ENCODE assay signal across 15 cellular contexts in genomic region chr5:126274819-126275218, GRCh38.
DNase-seq lines count a peak whose midpoint lies in the region; FAIRE-seq and TF ChIP-seq lines count a peak whose summit lies in the region.
"Had no signal": no experiment of that assay in that cellular context is flagged by ENCODE, and none has a peak within 500 bp of the region (broad histone marks: within the 10 kb centered on the region; RNA-seq: fewer than 3 reads in every experiment).

No MANE protein-coding gene starts in this region.

- no peaks in the 10 kb centered on the region for H3K36me3 Mint-ChIP-seq in chondrocyte (ENCODE audit: low read depth)
- H3K36me3 Mint-ChIP-seq: CD14-positive monocyte; CD8-positive, alpha-beta memory T cell had no signal

- H2AFZ ChIP-seq in SK-N-SH (ENCODE audit: low read depth), result no peak overlapping the region

- intact Hi-C loops in kidney (cut with DNase I), result no loop called here

- H3K27ac Mint-ChIP-seq in chondrocyte (ENCODE audit: unreplicated experiment), result no peak overlapping the region
- H3K27ac Mint-ChIP-seq: CD14-positive monocyte; CD8-positive, alpha-beta memory T cell had no signal

- peaks cover 0 to 6% of the 10 kb centered on the region in 2 experiments; a peak in 2 of 4 replicates for H3K4me1 ChIP-seq in SK-N-SH (ENCODE audit: control insufficient read depth in 1 of 2, insufficient read depth in 2 of 2, low read depth in 1 of 2, low read length in 1 of 2)
- no peaks in the 10 kb centered on the region for H3K4me1 ChIP-seq in kidney (ENCODE audit: control insufficient read depth in 1 of 2, insufficient read depth in 1 of 2, low read depth in 1 of 2, low read length in 2 of 2)
- H3K4me1 ChIP-seq: HAP-1 had no signal

- WGBS in SK-N-SH (ENCODE audit: low lambda C conversion rate), result 38% methylated on average over 4 of the region's 4 CpGs

- H3K27me3 ChIP-seq in SK-N-SH (ENCODE audit: insufficient read depth), result no peaks in the 10 kb centered on the region

- DNase-seq in NCI-H2081 (lab: John Stamatoyannopoulos, UW), result peak; percentile 41 to 53
- DNase-seq in NCI-H2081 treated with DMSO at 0.1 percent for 48 hours (lab: John Stamatoyannopoulos, UW), result no peak
- no peak for DNase-seq in SK-N-SH
- peak; percentile 3 for DNase-seq in fibroblast of the aortic adventitia (ENCODE audit: low read depth)
- DNase-seq in NCI-H146 treated with DMSO at 0.1 percent for 48 hours (lab: John Stamatoyannopoulos, UW; ENCODE audit: unreplicated experiment), result no peak
- no peak for DNase-seq in kidney
- DNase-seq in chondrocyte (ENCODE audit: low spot score), result no peak
- DNase-seq: CD8-positive, alpha-beta memory T cell; DMS53; GF-D8 had no signal

- H4K20me1 ChIP-seq in SK-N-SH (ENCODE audit: insufficient read depth), result no peaks in the 10 kb centered on the region

- no peaks in the 10 kb centered on the region for H3K9me3 Mint-ChIP-seq in chondrocyte (ENCODE audit: low read depth)

- no peak overlapping the region for H3K4me3 Mint-ChIP-seq in chondrocyte (ENCODE audit: unreplicated experiment)
- H3K4me3 Mint-ChIP-seq: CD14-positive monocyte; CD8-positive, alpha-beta memory T cell had no signal

- TF ChIP-seq CTCF in SK-N-SH (IDR thresholded peaks at IDR 0.05), result no peak
- no peak for TF ChIP-seq CTCF in fibroblast of the aortic adventitia (IDR thresholded peaks at IDR 0.05; ENCODE audit: insufficient read depth, low read length)
- no peak for TF ChIP-seq CTCF in kidney (IDR thresholded peaks at IDR 0.05; ENCODE audit: borderline replicate concordance, extremely low read depth, insufficient read depth)
- TF ChIP-seq CTCF in chondrocyte (IDR thresholded peaks at IDR 0.05), result no peak

- H3K4me1 Mint-ChIP-seq in chondrocyte (ENCODE audit: low read depth), result peaks cover 12% of the 10 kb centered on the region
- H3K4me1 Mint-ChIP-seq: CD14-positive monocyte; CD8-positive, alpha-beta memory T cell had no signal

- peak overlapping the region in 1 of 2 experiments; percentile 72; a peak in 1 of 4 replicates for H3K27ac ChIP-seq in SK-N-SH (ENCODE audit: low read depth in 2 of 2, low read length in 1 of 2)
- no peak overlapping the region for H3K27ac ChIP-seq in kidney (ENCODE audit: low read depth in 2 of 2, low read length in 2 of 2)
- H3K27ac ChIP-seq: 22Rv1, HL-60 had no signal

- H3K9me3 ChIP-seq in SK-N-SH, result no peaks in the 10 kb centered on the region
- H3K9me3 ChIP-seq in kidney (ENCODE audit: control insufficient read depth in 1 of 2, low read length in 2 of 2), result peaks cover 0 to 3% of the 10 kb centered on the region in 2 donors
- H3K9me3 ChIP-seq: HAP-1 had no signal

- no peaks in the 10 kb centered on the region for H3K27me3 Mint-ChIP-seq in chondrocyte (ENCODE audit: low read depth)

- no peak for TF ChIP-seq EP300 in SK-N-SH (IDR thresholded peaks at IDR 0.05; ENCODE audit: borderline replicate concordance in 1 of 2, low read depth in 1 of 2, low read length in 1 of 2)

- POLR2A ChIA-PET in SK-N-SH (lab: Yijun Ruan, JAX), result no interaction called here

- CTCF ChIA-PET in SK-N-SH (lab: Yijun Ruan, JAX), result interaction anchor here (1.3 kb wide), 1 partner anchor 8 kb away, joined by 3 read pairs; no protein-coding TSS in a partner anchor

- H3K4me3 ChIP-seq in SK-N-SH (ENCODE audit: low read depth in 2 of 2, low read length in 1 of 2) (no peak overlapping the region), fibroblast of the aortic adventitia (ENCODE audit: low read depth, low read length) (no peak overlapping the region), kidney (ENCODE audit: low read length in 2 of 2) (no peak overlapping the region)
- H3K4me3 ChIP-seq: HAP-1 had no signal

- H3K36me3 ChIP-seq in SK-N-SH (replicated peaks in 1 of 2; ENCODE audit: control insufficient read depth in 1 of 2, insufficient read depth in 2 of 2, low read length in 1 of 2) (no peaks in the 10 kb centered on the region), kidney (ENCODE audit: control insufficient read depth in 1 of 2, insufficient read depth in 2 of 2, low read length in 2 of 2) (no peaks in the 10 kb centered on the region)
- H3K36me3 ChIP-seq: HAP-1 had no signal

- no peaks in the 10 kb centered on the region for H3F3A ChIP-seq in SK-N-SH (replicated peaks; ENCODE audit: insufficient read depth)

- no peaks in the 10 kb centered on the region for H3K9me2 ChIP-seq in SK-N-SH

- H3K9ac ChIP-seq in SK-N-SH, result no peak overlapping the region
- H3K9ac ChIP-seq in kidney (ENCODE audit: low read length in 2 of 2), result no peak overlapping the region

- FAIRE-seq in kidney (lab: Jason Lieb, UNC), result no peak
- FAIRE-seq: H1 had no signal

- no peak for TF ChIP-seq RAD21 in SK-N-SH (IDR thresholded peaks at IDR 0.05; ENCODE audit: low read length)

- no peak overlapping the region for H3K4me2 ChIP-seq in SK-N-SH

- no peaks in the 10 kb centered on the region for H3K79me2 ChIP-seq in SK-N-SH (ENCODE audit: insufficient read depth)

TF ChIP-seq in SK-N-SH, 30 proteins besides CTCF, POLR2A, EP300 and RAD21:
- no peak for TF ChIP-seq GABPA (IDR thresholded peaks at IDR 0.05; ENCODE audit: low read depth)
- TF ChIP-seq GATA2 (CRISPR knock-in tag; IDR thresholded peaks at IDR 0.05), result no peak
- peak; percentile 29; the same call in 1 of the 2 replicates for TF ChIP-seq PBX3 (IDR thresholded peaks at IDR 0.05)
- no peak for TF ChIP-seq RFX5 (IDR thresholded peaks at IDR 0.05; ENCODE audit: low read length)
- TF ChIP-seq TCF12 (IDR thresholded peaks at IDR 0.05), result peak; percentile 59
- no peak for TF ChIP-seq REST (IDR thresholded peaks at IDR 0.05; ENCODE audit: low read depth, low read length)
- TF ChIP-seq NFIC (IDR thresholded peaks at IDR 0.05; ENCODE audit: borderline replicate concordance), result no peak
TF ChIP-seq in SK-N-SH: peak in this region for 2.

Comparison
In these comparisons a context has a peak if more than half of its experiments do, and no peak if none do; other contexts are left out.
1. DNase-seq: peak in NCI-H2081 (2 of 2) and fibroblast of the aortic adventitia (single experiment); none in NCI-H2081 treated with DMSO at 0.1 percent for 48 hours (single experiment), SK-N-SH (single experiment), NCI-H146 treated with DMSO at 0.1 percent for 48 hours (single experiment), kidney (single experiment) and chondrocyte (single experiment).